Comparison of ENCODE assay signal across 14 cellular contexts in genomic region chr5:58933891-58934628, GRCh38.
DNase-seq lines count a peak whose midpoint lies in the region; ATAC-seq lines count a peak whose summit lies in the region.
"Had no signal": no experiment of that assay in that cellular context is flagged by ENCODE, and none has a peak within 500 bp of the region (broad histone marks: within the 10 kb centered on the region; RNA-seq: fewer than 3 reads in every experiment).

No MANE protein-coding gene starts in this region.

- H2BK120ac ChIP-seq in mesenchymal stem cell (ENCODE audit: low read depth, low read length): no peak overlapping the region

- no peaks in the 10 kb centered on the region for H3K27me3 Mint-ChIP-seq in activated naive CD4-positive, alpha-beta T cell treated with anti-CD3 and anti-CD28 coated beads for 36 hours (ENCODE audit: low read depth)
- H3K27me3 Mint-ChIP-seq in activated T-cell treated with anti-CD3 and anti-CD28 coated beads, Interleukin-2, amount 50 U/mL, for 72 hours (ENCODE audit: low read depth): no peaks in the 10 kb centered on the region

- no peak overlapping the region for H2BK5ac ChIP-seq in mesenchymal stem cell (ENCODE audit: low read depth, low read length, poor library complexity, severe bottlenecking)

- no peak overlapping the region for H3K14ac ChIP-seq in mesenchymal stem cell (ENCODE audit: low read length in 2 of 2)

- H4K8ac ChIP-seq in mesenchymal stem cell (ENCODE audit: low read length): no peak overlapping the region

- no peak overlapping the region for H3K4ac ChIP-seq in mesenchymal stem cell (ENCODE audit: low read depth in 1 of 2, low read length in 2 of 2)

- H3K23ac ChIP-seq in mesenchymal stem cell (ENCODE audit: low read length in 2 of 2): no peak overlapping the region

- peak overlapping the region in 1 of 2 experiments; percentile 52 for H3K4me3 ChIP-seq in mesenchymal stem cell (ENCODE audit: insufficient read depth in 1 of 2, low read depth in 1 of 2, low read length in 2 of 2)

- H2AFZ ChIP-seq in mesenchymal stem cell (ENCODE audit: low read depth, low read length): no peak overlapping the region

- H3K36me3 Mint-ChIP-seq in activated naive CD4-positive, alpha-beta T cell treated with anti-CD3 and anti-CD28 coated beads for 36 hours (ENCODE audit: low read depth): no peaks in the 10 kb centered on the region
- peaks cover 0 to 3% of the 10 kb centered on the region in 2 donors for H3K36me3 Mint-ChIP-seq in activated T-cell treated with anti-CD3 and anti-CD28 coated beads, Interleukin-2, amount 50 U/mL, for 72 hours (ENCODE audit: insufficient read depth in 2 of 2)
- H3K36me3 Mint-ChIP-seq: natural killer cell treated with Interleukin-12 subunit alpha and Interleukin-12 subunit beta and Interleukin-15 and Interleukin-18, amount 100 ng/mL, for 72 hours had no signal

- H3K4me1 Mint-ChIP-seq in activated naive CD4-positive, alpha-beta T cell treated with anti-CD3 and anti-CD28 coated beads for 36 hours (ENCODE audit: low read depth): peaks cover 30% of the 10 kb centered on the region
- H3K4me1 Mint-ChIP-seq in activated T-cell treated with anti-CD3 and anti-CD28 coated beads, Interleukin-2, amount 50 U/mL, for 72 hours (ENCODE audit: low read depth): peaks cover 27% of the 10 kb centered on the region

- no peaks in the 10 kb centered on the region for H3K27me3 ChIP-seq in mesenchymal stem cell (ENCODE audit: control insufficient read depth in 1 of 2, insufficient read depth in 1 of 2, low read length in 2 of 2)

- H2AK5ac ChIP-seq in mesenchymal stem cell (ENCODE audit: low read length, severe bottlenecking): no peak overlapping the region

- no peak overlapping the region for H3K4me2 ChIP-seq in mesenchymal stem cell (ENCODE audit: low read length, poor library complexity, severe bottlenecking)

- peak; percentile 76 for DNase-seq in activated naive CD4-positive, alpha-beta T cell treated with anti-CD3 and anti-CD28 coated beads for 36 hours
- DNase-seq in activated naive CD4-positive, alpha-beta T cell treated with anti-CD3 and anti-CD28 coated beads, Interleukin-2, amount 50 U/mL, for 16 hours: no peak
- DNase-seq in activated T-cell treated with anti-CD3 and anti-CD28 coated beads, Interleukin-2, amount 50 U/mL, for 72 hours: peak; percentile 22 to 26
- no peak for DNase-seq in mesenchymal stem cell
- DNase-seq in stimulated activated naive CD8-positive, alpha-beta T cell treated with anti-CD3 and anti-CD28 coated beads, Interleukin-15, Interleukin-2, amounts not matched to agents 100 U/mL and 50 U/mL, for 24 hours: peak; percentile 19
- DNase-seq: cortex of kidney, DMS 273 treated with DMSO at 0.1 percent for 48 hours, left ventricle myocardium superior, trophoblast cell had no signal

- no peak overlapping the region for H2BK15ac ChIP-seq in mesenchymal stem cell (ENCODE audit: low read depth, poor library complexity, severe bottlenecking)

- no peak overlapping the region for H4K91ac ChIP-seq in mesenchymal stem cell (ENCODE audit: low read length)

- peak overlapping the region; percentile 3 for H3K27ac Mint-ChIP-seq in activated naive CD4-positive, alpha-beta T cell treated with anti-CD3 and anti-CD28 coated beads for 36 hours
- peak overlapping the region; percentile 43 for H3K27ac Mint-ChIP-seq in activated T-cell treated with anti-CD3 and anti-CD28 coated beads, Interleukin-2, amount 50 U/mL, for 72 hours
- H3K27ac Mint-ChIP-seq: natural killer cell treated with Interleukin-12 subunit alpha and Interleukin-12 subunit beta and Interleukin-15 and Interleukin-18, amount 100 ng/mL, for 72 hours had no signal

- peak; percentile 56 to 75 for ATAC-seq in activated T-cell treated with anti-CD3 and anti-CD28 coated beads, Interleukin-2, amount 50 U/mL, for 72 hours (replicated peaks in 1 of 2)
- ATAC-seq in stimulated activated naive CD8-positive, alpha-beta T cell treated with anti-CD3 and anti-CD28 coated beads, Interleukin-15, Interleukin-2, amounts not matched to agents 100 U/mL and 50 U/mL, for 24 hours: peak; percentile 83
- ATAC-seq in GM21381 (IDR thresholded peaks at IDR 0.05; ENCODE audit: unreplicated experiment): no peak
- no peak for ATAC-seq in HG03565 (IDR thresholded peaks at IDR 0.05; ENCODE audit: unreplicated experiment)
- no peak for ATAC-seq in HG02938 (IDR thresholded peaks at IDR 0.05; ENCODE audit: unreplicated experiment)
- ATAC-seq: left ventricle myocardium superior; natural killer cell treated with Interleukin-12 subunit alpha and Interleukin-12 subunit beta and Interleukin-15 and Interleukin-18, amount 100 ng/mL, for 72 hours; sciatic nerve had no signal

- H3K4me1 ChIP-seq in mesenchymal stem cell (ENCODE audit: control insufficient read depth, insufficient read depth, low read depth, low read length): no peaks in the 10 kb centered on the region

- H3K79me1 ChIP-seq in mesenchymal stem cell (replicated peaks; ENCODE audit: low read length, poor library complexity, severe bottlenecking): no peaks in the 10 kb centered on the region

- intact Hi-C loops in activated naive CD4-positive, alpha-beta T cell treated with anti-CD3 and anti-CD28 coated beads for 36 hours (cut with micrococcal nuclease): loop anchor here (1.0 to 2.0 kb wide), 5 partner anchors 8 to 193 kb away; no protein-coding TSS in a partner anchor

- CTCF ChIA-PET in activated naive CD4-positive, alpha-beta T cell treated with anti-CD3 and anti-CD28 coated beads for 36 hours (lab: Charles Lee): interaction anchor here (0.7 to 1.7 kb wide), 3 partner anchors 42 to 106 kb away, joined by 3 to 5 read pairs (median 4); no protein-coding TSS in a partner anchor

- no peak overlapping the region for H2BK12ac ChIP-seq in mesenchymal stem cell (ENCODE audit: low read length in 2 of 2)

- H3K9me3 ChIP-seq in mesenchymal stem cell (ENCODE audit: control insufficient read depth, low read length): no peaks in the 10 kb centered on the region

- H3K27ac ChIP-seq in mesenchymal stem cell (ENCODE audit: low read length, poor library complexity, severe bottlenecking): no peak overlapping the region

- H3K18ac ChIP-seq in mesenchymal stem cell (ENCODE audit: low read depth in 1 of 2, low read length in 2 of 2): no peak overlapping the region

- H3K9me3 Mint-ChIP-seq in activated naive CD4-positive, alpha-beta T cell treated with anti-CD3 and anti-CD28 coated beads for 36 hours: peaks cover 2% of the 10 kb centered on the region
- peaks cover 0 to 1% of the 10 kb centered on the region in 2 donors for H3K9me3 Mint-ChIP-seq in activated T-cell treated with anti-CD3 and anti-CD28 coated beads, Interleukin-2, amount 50 U/mL, for 72 hours
- H3K9me3 Mint-ChIP-seq: natural killer cell treated with Interleukin-12 subunit alpha and Interleukin-12 subunit beta and Interleukin-15 and Interleukin-18, amount 100 ng/mL, for 72 hours had no signal

- H3K9ac ChIP-seq in mesenchymal stem cell (ENCODE audit: low read length): peak overlapping the region; percentile 70

- H3K36me3 ChIP-seq in mesenchymal stem cell (ENCODE audit: control insufficient read depth in 1 of 2, insufficient read depth in 2 of 2, low read depth in 1 of 2, low read length in 2 of 2): no peaks in the 10 kb centered on the region

- H3K4me3 Mint-ChIP-seq in activated naive CD4-positive, alpha-beta T cell treated with anti-CD3 and anti-CD28 coated beads for 36 hours: peak overlapping the region; percentile 20
- peak overlapping the region; percentile 38 to 72 for H3K4me3 Mint-ChIP-seq in activated T-cell treated with anti-CD3 and anti-CD28 coated beads, Interleukin-2, amount 50 U/mL, for 72 hours
- H3K4me3 Mint-ChIP-seq: natural killer cell treated with Interleukin-12 subunit alpha and Interleukin-12 subunit beta and Interleukin-15 and Interleukin-18, amount 100 ng/mL, for 72 hours had no signal

- 96% methylated on average over 4 of the region's 6 CpGs for WGBS in mesenchymal stem cell

Comparison
In these comparisons a context has a peak if more than half of its experiments do, and no peak if none do; other contexts are left out.
1. DNase-seq: peak in activated naive CD4-positive, alpha-beta T cell treated with anti-CD3 and anti-CD28 coated beads for 36 hours (single experiment), activated T-cell treated with anti-CD3 and anti-CD28 coated beads, Interleukin-2, amount 50 U/mL, for 72 hours (2 of 2) and stimulated activated naive CD8-positive, alpha-beta T cell treated with anti-CD3 and anti-CD28 coated beads, Interleukin-15, Interleukin-2, amounts not matched to agents 100 U/mL and 50 U/mL, for 24 hours (single experiment); none in activated naive CD4-positive, alpha-beta T cell treated with anti-CD3 and anti-CD28 coated beads, Interleukin-2, amount 50 U/mL, for 16 hours (single experiment) and mesenchymal stem cell (single experiment).
2. ATAC-seq: peak in activated T-cell treated with anti-CD3 and anti-CD28 coated beads, Interleukin-2, amount 50 U/mL, for 72 hours (2 of 2) and stimulated activated naive CD8-positive, alpha-beta T cell treated with anti-CD3 and anti-CD28 coated beads, Interleukin-15, Interleukin-2, amounts not matched to agents 100 U/mL and 50 U/mL, for 24 hours (single experiment); none in GM21381 (single experiment), HG03565 (single experiment) and HG02938 (single experiment).